In the genomic region with DNA sequence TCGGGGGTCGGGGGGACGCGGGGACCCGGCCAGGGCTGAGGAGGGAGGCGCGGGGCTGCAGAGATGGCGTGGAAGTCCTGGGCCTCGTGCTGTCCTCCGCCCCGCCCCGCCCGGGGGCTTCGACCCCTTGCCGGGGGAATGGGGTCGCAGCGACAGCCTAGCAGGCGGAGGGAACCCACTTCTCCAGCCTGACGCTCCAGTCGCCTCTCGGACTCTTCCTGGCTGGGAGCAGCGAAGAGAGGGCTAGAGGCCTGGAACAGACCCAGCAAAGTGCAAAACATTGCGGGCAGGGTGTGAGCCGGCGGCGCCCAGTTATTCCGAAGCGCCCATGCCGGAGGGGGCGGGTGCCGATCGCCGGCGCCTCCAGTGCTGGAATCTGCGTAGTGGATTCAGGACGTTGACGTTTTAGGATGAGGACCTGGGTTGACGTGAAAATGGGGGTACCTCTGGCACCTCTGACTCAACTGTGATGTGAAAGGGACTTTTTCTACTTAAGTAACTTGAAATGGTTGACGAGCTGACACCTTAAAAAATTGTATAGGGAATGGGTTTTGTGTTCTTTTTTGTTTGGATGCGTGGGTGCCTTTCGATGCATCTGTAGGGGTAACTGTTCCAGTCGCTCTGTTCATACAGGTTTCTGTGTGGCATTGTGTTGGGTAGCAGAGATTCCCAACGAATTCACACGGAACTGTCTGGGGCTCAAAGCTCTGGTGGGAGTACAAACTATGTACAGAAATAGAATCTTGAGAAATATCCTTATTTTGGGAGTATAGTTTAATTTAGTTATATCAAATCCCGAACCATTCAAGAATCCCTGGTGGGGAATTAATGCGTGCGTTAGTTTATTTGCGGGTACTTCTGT, we compare ENCODE assay signal across 1 cellular context.
A peak's percentile ranks its signal among the peaks of the same experiment; 100 is the strongest.
TF ChIP-seq lines count a peak whose summit lies in the region.

No MANE protein-coding gene starts in this region.

TF ChIP-seq in HEK293, 187 proteins besides CTCF, POLR2A, EP300 and RAD21 (continued from another document):
- peak; percentile 93 for TF ChIP-seq ZBTB10 (tag by site-specific recombination; IDR thresholded peaks at IDR 0.05)
- peak; percentile 86 for TF ChIP-seq ZNF501 (tag by site-specific recombination; IDR thresholded peaks at IDR 0.05)
- peak; percentile 66 for TF ChIP-seq ZNF449 (tag by site-specific recombination; IDR thresholded peaks at IDR 0.05)
- TF ChIP-seq HIC1 (tag by site-specific recombination; IDR thresholded peaks at IDR 0.05) = peak; percentile 38; the same call in 1 of the 2 replicates
- TF ChIP-seq ZNF660 (tag by site-specific recombination; IDR thresholded peaks at IDR 0.05) = 0 out of 2 replicates have a peak, but pooled peaks have one; percentile 6
- 0 out of 2 replicates have a peak, but pooled peaks have one; percentile 14 for TF ChIP-seq ZNF423 (tag by site-specific recombination; IDR thresholded peaks at IDR 0.05)
- peak; percentile 67; the same call in 1 of the 2 replicates for TF ChIP-seq ZFP37 (tag by site-specific recombination; IDR thresholded peaks at IDR 0.05)
- peak; percentile 70 for TF ChIP-seq ZNF341 (tag by site-specific recombination; IDR thresholded peaks at IDR 0.05; ENCODE audit: low read depth)
- TF ChIP-seq ZNF747 (tag by site-specific recombination; IDR thresholded peaks at IDR 0.05) = no peak
- peak; percentile 68 for TF ChIP-seq ZBTB26 (tag by site-specific recombination; optimal IDR thresholded peaks at IDR 0.05)
- peak; percentile 79 for TF ChIP-seq ZBTB48 (tag by site-specific recombination; IDR thresholded peaks at IDR 0.05)
